ENCODE assay signal across 8 cellular contexts in genomic region chr19:11380653-11381534, GRCh38. TPM values are rescaled to one million over a fixed set of nuclear protein-coding genes. Genes with fewer than 3 reads are reported as not detected.
DNase-seq lines count a peak whose midpoint lies in the region; ATAC-seq lines count a peak whose summit lies in the region.

No MANE protein-coding gene starts in this region.

- H3K36me3 ChIP-seq in skeletal muscle tissue (ENCODE audit: control insufficient read depth in 3 of 3, insufficient read depth in 3 of 3, low read length in 3 of 3): peaks cover 3 to 6% (median 4%) of the 10 kb centered on the region in 3 donors

- peaks cover 27 to 40% (median 30%) of the 10 kb centered on the region in 3 donors for H3K4me1 ChIP-seq in skeletal muscle tissue (ENCODE audit: control insufficient read depth in 3 of 3, insufficient read depth in 3 of 3, low read length in 3 of 3)

- peaks cover 2% of the 10 kb centered on the region for H3K9me3 ChIP-seq in iPS-18c (ENCODE audit: control insufficient read depth, insufficient read depth, low read length)
- no peaks in the 10 kb centered on the region for H3K9me3 ChIP-seq in skeletal muscle tissue (ENCODE audit: control insufficient read depth in 3 of 3, low read length in 3 of 3)

- peak; percentile 77 for ATAC-seq in GM18502 (IDR thresholded peaks at IDR 0.05; ENCODE audit: poor library complexity, unreplicated experiment)
- peak; percentile 84 for ATAC-seq in HG02938 (IDR thresholded peaks at IDR 0.05; ENCODE audit: unreplicated experiment)

- peaks cover 18 to 30% (median 23%) of the 10 kb centered on the region in 3 donors for H3K27me3 ChIP-seq in skeletal muscle tissue (ENCODE audit: control insufficient read depth in 3 of 3, insufficient read depth in 3 of 3, low read length in 3 of 3)

- peak overlapping the region; percentile 80 to 92 (median 83) for H3K9ac ChIP-seq in skeletal muscle tissue (ENCODE audit: low read depth in 1 of 3, low read length in 3 of 3)

- H3K4me3 ChIP-seq in iPS-18c (ENCODE audit: insufficient read depth, low read depth, low read length) (peak overlapping the region; percentile 84), skeletal muscle tissue (ENCODE audit: low read length in 3 of 3) (peak overlapping the region; percentile 82 to 89 (median 88))

- DNase-seq in NCI-H2029 treated with DMSO at 0.1 percent for 48 hours (lab: John Stamatoyannopoulos, UW) (peak; percentile 98), UCSD-AML1 (lab: John Stamatoyannopoulos, UW; ENCODE audit: unreplicated experiment) (peak; percentile 90), brain pericyte (ENCODE audit: low read depth, low spot score) (peak; percentile 73), NCI-H2171 (lab: John Stamatoyannopoulos, UW) (no peak)

- peak overlapping the region; percentile 79 for H3K27ac ChIP-seq in skeletal muscle tissue (ENCODE audit: low read depth, low read length)

RNA-seq across cellular contexts. Expression of gene EPOR, which starts 3.2 kb away (rescaled TPM):
- 2.1 TPM for total RNA-seq in skeletal muscle tissue

RNA-seq across cellular contexts. Expression of gene SWSAP1, which starts 6.4 kb away (rescaled TPM):
- total RNA-seq in skeletal muscle tissue: 0.52 TPM

RNA-seq across cellular contexts. Expression of gene PLPPR2, which starts 25.7 kb away (rescaled TPM):
- total RNA-seq in skeletal muscle tissue: 4.7 TPM

RNA-seq across cellular contexts. Expression of gene CCDC159, which starts 34.6 kb away (rescaled TPM):
- total RNA-seq in skeletal muscle tissue: 7.8 TPM

RNA-seq across cellular contexts. Expression of gene TMEM205, which starts 34.8 kb away (rescaled TPM):
- 52.7 TPM for total RNA-seq in skeletal muscle tissue
